In the genomic region with DNA sequence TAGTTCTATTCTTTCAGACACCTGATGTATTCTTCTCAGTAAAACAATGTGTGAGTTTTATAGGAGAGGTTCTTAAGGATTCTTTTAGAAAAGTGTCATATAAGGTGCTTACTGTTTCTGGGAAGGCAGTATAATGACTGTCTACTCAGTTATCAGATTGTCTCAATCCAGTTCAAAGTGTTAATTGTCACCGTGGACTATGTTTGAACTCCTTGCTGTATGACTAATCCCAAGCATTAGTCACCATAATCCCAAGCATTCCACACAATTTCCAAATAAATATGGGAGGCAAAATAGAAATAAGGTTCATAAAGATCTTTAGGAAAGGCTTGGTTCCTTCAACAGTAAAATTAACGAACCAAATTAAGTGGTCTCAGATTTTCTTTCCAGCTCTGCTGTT, we compare ENCODE assay signal across 12 cellular contexts.
DNase-seq lines count a peak whose midpoint lies in the region; ATAC-seq, FAIRE-seq and TF ChIP-seq lines count a peak whose summit lies in the region.
"Had no signal": no experiment of that assay in that cellular context is flagged by ENCODE, and none has a peak within 500 bp of the region (broad histone marks: within the 10 kb centered on the region; RNA-seq: fewer than 3 reads in every experiment).

No MANE protein-coding gene starts in this region.

- H3K9me1 ChIP-seq in keratinocyte (ENCODE audit: control insufficient read depth, extremely low read depth, insufficient read depth, low read length) = no peaks in the 10 kb centered on the region

- H3K36me3 Mint-ChIP-seq in HFFc6 (ENCODE audit: low read depth) = no peaks in the 10 kb centered on the region
- no peaks in the 10 kb centered on the region for H3K36me3 Mint-ChIP-seq in T-helper 2 cell treated with Interferon-gamma antibody and Interleukin-4, amounts not matched to agents 5 μg/mL and 100 μg/mL, for 36 hours (ENCODE audit: low read depth)
- H3K36me3 Mint-ChIP-seq: activated naive CD8-positive, alpha-beta T cell had no signal

- ATAC-seq in upper lobe of right lung (no peak), GM18520 (IDR thresholded peaks at IDR 0.05; ENCODE audit: unreplicated experiment) (no peak)

- no peaks in the 10 kb centered on the region for H4K20me1 ChIP-seq in keratinocyte (ENCODE audit: control insufficient read depth, extremely low read depth, insufficient read depth, low read length)

- H3K4me2 ChIP-seq in keratinocyte (ENCODE audit: control insufficient read depth, extremely low read depth, insufficient read depth, low read depth, low read length) = no peak overlapping the region

- dilution Hi-C loops in keratinocyte (cut with MboI; ENCODE audit: extremely low pct_ligation_motif_present, low sequenced_read_pairs) = no loop called here

- H3K27ac ChIP-seq in keratinocyte (ENCODE audit: control insufficient read depth, insufficient read depth, low read length) = no peak overlapping the region
- H3K27ac ChIP-seq in upper lobe of right lung = no peak overlapping the region
- H3K27ac ChIP-seq: thoracic aorta had no signal

- H3K27me3 ChIP-seq in keratinocyte (ENCODE audit: control insufficient read depth, extremely low read depth, insufficient read depth, low read length) = no peaks in the 10 kb centered on the region
- no peaks in the 10 kb centered on the region for H3K27me3 ChIP-seq in upper lobe of right lung

- no peak overlapping the region for H3K9ac ChIP-seq in keratinocyte (ENCODE audit: control insufficient read depth, extremely low read depth, insufficient read depth, low read length)

- H3K4me1 Mint-ChIP-seq in HFFc6 (ENCODE audit: low read depth) = peaks cover 56% of the 10 kb centered on the region
- no peaks in the 10 kb centered on the region for H3K4me1 Mint-ChIP-seq in T-helper 2 cell treated with Interferon-gamma antibody and Interleukin-4, amounts not matched to agents 5 μg/mL and 100 μg/mL, for 36 hours (ENCODE audit: low read depth)
- H3K4me1 Mint-ChIP-seq: activated CD4-positive, alpha-beta memory T cell treated with anti-CD3 and anti-CD28 coated beads, Interleukin-2, amount 10 ng/mL, durations not matched to agents 7 days and 5 days had no signal

- H2AFZ ChIP-seq in keratinocyte (ENCODE audit: control insufficient read depth, low read length) = no peak overlapping the region

- no peaks in the 10 kb centered on the region for H3K9me3 Mint-ChIP-seq in HFFc6
- no peaks in the 10 kb centered on the region for H3K9me3 Mint-ChIP-seq in T-helper 2 cell treated with Interferon-gamma antibody and Interleukin-4, amounts not matched to agents 5 μg/mL and 100 μg/mL, for 36 hours
- H3K9me3 Mint-ChIP-seq: activated CD4-positive, alpha-beta memory T cell treated with anti-CD3 and anti-CD28 coated beads, Interleukin-2, amount 10 ng/mL, durations not matched to agents 7 days and 5 days had no signal

- intact Hi-C loops in upper lobe of right lung (cut with DNase I) = no loop called here

- no peaks in the 10 kb centered on the region; the same call in 1 of the 2 replicates for H3K27me3 Mint-ChIP-seq in HFFc6 (ENCODE audit: insufficient read depth)
- H3K27me3 Mint-ChIP-seq in T-helper 2 cell treated with Interferon-gamma antibody and Interleukin-4, amounts not matched to agents 5 μg/mL and 100 μg/mL, for 36 hours (ENCODE audit: low read depth) = peaks cover 14% of the 10 kb centered on the region

- H3K4me3 Mint-ChIP-seq in HFFc6 = no peak overlapping the region
- H3K4me3 Mint-ChIP-seq in T-helper 2 cell treated with Interferon-gamma antibody and Interleukin-4, amounts not matched to agents 5 μg/mL and 100 μg/mL, for 36 hours = no peak overlapping the region
- H3K4me3 Mint-ChIP-seq: activated CD4-positive, alpha-beta memory T cell treated with anti-CD3 and anti-CD28 coated beads, Interleukin-2, amount 10 ng/mL, durations not matched to agents 7 days and 5 days; activated naive CD8-positive, alpha-beta T cell had no signal

- H3K9me3 ChIP-seq in keratinocyte (ENCODE audit: control insufficient read depth, low read depth, low read length) = no peaks in the 10 kb centered on the region
- no peaks in the 10 kb centered on the region for H3K9me3 ChIP-seq in upper lobe of right lung
- H3K9me3 ChIP-seq: thoracic aorta had no signal

- DNase-seq in AG08395 (ENCODE audit: low spot score) (peak; percentile 22), HFFc6 (peak; percentile 51), astrocyte of the hippocampus (ENCODE audit: low read depth, low spot score) (peak; percentile 70), keratinocyte (ENCODE audit: low read depth, low spot score) (no peak), superior temporal gyrus (ENCODE audit: extremely low spot score) (no peak), upper lobe of right lung (no peak)
- DNase-seq in T-helper 2 cell treated with Interferon-gamma antibody and Interleukin-4, amounts not matched to agents 5 μg/mL and 100 μg/mL, for 36 hours (ENCODE audit: low spot score) = no peak
- DNase-seq: activated CD4-positive, alpha-beta memory T cell treated with anti-CD3 and anti-CD28 coated beads, Interleukin-2, amount 10 ng/mL, durations not matched to agents 7 days and 5 days; GF-D8 had no signal

- peak; percentile 76 for FAIRE-seq in keratinocyte (lab: Jason Lieb, UNC)

- TF ChIP-seq CTCF in HFFc6 (IDR thresholded peaks at IDR 0.05) (no peak), keratinocyte (optimal IDR thresholded peaks at IDR 0.05 in 1 of 3, IDR thresholded peaks at IDR 0.05 in 1 of 3, conservative IDR thresholded peaks at IDR 0.05 in 1 of 3; ENCODE audit: extremely low read depth in 1 of 3, insufficient read depth in 2 of 3, low read length in 3 of 3) (no peak), upper lobe of right lung (IDR thresholded peaks at IDR 0.05) (no peak)

- H3K27ac Mint-ChIP-seq in HFFc6 = peak overlapping the region; percentile 5; the same call in 1 of the 2 replicates
- no peak overlapping the region for H3K27ac Mint-ChIP-seq in T-helper 2 cell treated with Interferon-gamma antibody and Interleukin-4, amounts not matched to agents 5 μg/mL and 100 μg/mL, for 36 hours
- H3K27ac Mint-ChIP-seq: activated CD4-positive, alpha-beta memory T cell treated with anti-CD3 and anti-CD28 coated beads, Interleukin-2, amount 10 ng/mL, durations not matched to agents 7 days and 5 days; activated naive CD8-positive, alpha-beta T cell had no signal

- H3K79me2 ChIP-seq in keratinocyte (ENCODE audit: control insufficient read depth, insufficient read depth, low read length) = no peaks in the 10 kb centered on the region

- H3K4me1 ChIP-seq in keratinocyte (ENCODE audit: control insufficient read depth, extremely low read depth, insufficient read depth, low read length) = peaks cover 28% of the 10 kb centered on the region
- H3K4me1 ChIP-seq in upper lobe of right lung = no peaks in the 10 kb centered on the region

- no peak overlapping the region for H3K4me3 ChIP-seq in keratinocyte (ENCODE audit: control insufficient read depth in 2 of 3, extremely low read depth in 1 of 3, insufficient read depth in 2 of 3, low read depth in 1 of 3, low read length in 3 of 3)
- no peak overlapping the region for H3K4me3 ChIP-seq in upper lobe of right lung
- H3K4me3 ChIP-seq: thoracic aorta had no signal

- H3K36me3 ChIP-seq in keratinocyte (ENCODE audit: control insufficient read depth in 2 of 2, extremely low read depth in 1 of 2, insufficient read depth in 2 of 2, low read length in 2 of 2) (no peaks in the 10 kb centered on the region), upper lobe of right lung (no peaks in the 10 kb centered on the region)
- H3K36me3 ChIP-seq: thoracic aorta had no signal

Comparison
In these comparisons a context has a peak if more than half of its experiments do, and no peak if none do; other contexts are left out.
1. DNase-seq: peak in AG08395 (single experiment), HFFc6 (single experiment) and astrocyte of the hippocampus (single experiment); none in keratinocyte (single experiment), superior temporal gyrus (single experiment), upper lobe of right lung (single experiment) and T-helper 2 cell treated with Interferon-gamma antibody and Interleukin-4, amounts not matched to agents 5 μg/mL and 100 μg/mL, for 36 hours (single experiment).